Comparison of ENCODE assay signal across 9 cellular contexts in genomic region chr21:42949094-42949755, GRCh38. TPM values are rescaled to one million over a fixed set of nuclear protein-coding genes. Genes with fewer than 3 reads are reported as not detected.
DNase-seq lines count a peak whose midpoint lies in the region; ATAC-seq, FAIRE-seq and TF ChIP-seq lines count a peak whose summit lies in the region.
"Not testable (repeated sequence)": the region's sequence is repeated elsewhere in the genome, so short reads cannot be mapped to it uniquely, and the experiment has no call there.
"Had no signal": no experiment of that assay in that cellular context is flagged by ENCODE, and none has a peak within 500 bp of the region (broad histone marks: within the 10 kb centered on the region; RNA-seq: fewer than 3 reads in every experiment).

No MANE protein-coding gene starts in this region.

- not testable (repeated sequence) for H3K79me2 ChIP-seq in K562 (ENCODE audit: control insufficient read depth, insufficient read depth, low read length)

- not testable (repeated sequence) for H2BK120ac ChIP-seq in neuronal stem cell (ENCODE audit: low read depth, low read length)

- H3K9me3 Mint-ChIP-seq in endodermal cell = peaks cover 21% of the 10 kb centered on the region

- not testable (repeated sequence) for H2AFZ ChIP-seq in K562 (ENCODE audit: low read depth, low read length); neuronal stem cell (ENCODE audit: low read length)

- peak overlapping the region; percentile 17 for H4K8ac ChIP-seq in neuronal stem cell (ENCODE audit: low read depth, low read length)

- not testable (repeated sequence) for H3K27me3 ChIP-seq in K562 (ENCODE audit: control insufficient read depth in 2 of 2, insufficient read depth in 2 of 2, low read length in 2 of 2); endodermal cell (ENCODE audit: control insufficient read depth, insufficient read depth, low read length, poor library complexity, severe bottlenecking); foreskin keratinocyte; neuronal stem cell (ENCODE audit: control insufficient read depth in 3 of 3, insufficient read depth in 3 of 3, low read depth in 1 of 3, low read length in 3 of 3); thymus (ENCODE audit: control insufficient read depth, insufficient read depth)

- not testable (repeated sequence) for H2BK12ac ChIP-seq in neuronal stem cell (ENCODE audit: low read length)

- H3K4ac ChIP-seq in neuronal stem cell (ENCODE audit: low read length) = not testable (repeated sequence)

- BruUV-seq in K562 (replicated peaks; lab: Mats Ljungman, UMichigan) = not testable (repeated sequence)

- not testable (repeated sequence) for H2BK5ac ChIP-seq in neuronal stem cell (ENCODE audit: low read length)

- POLR2A ChIA-PET in RWPE1 (lab: Yijun Ruan, JAX; ENCODE audit: low non-redundant PET); K562 (lab: Yijun Ruan, JAX): not testable (repeated sequence)

- H3K9ac ChIP-seq in K562 (ENCODE audit: insufficient read depth in 1 of 2, low read depth in 2 of 2, low read length in 2 of 2); endodermal cell (ENCODE audit: extremely low read depth, low read length, poor library complexity, severe bottlenecking): not testable (repeated sequence)
- peak overlapping the region; percentile 0 for H3K9ac ChIP-seq in neuronal stem cell (ENCODE audit: low read depth, low read length, poor library complexity)

- not testable (repeated sequence) for H3K27ac Mint-ChIP-seq in endodermal cell

- not testable (repeated sequence) for DNase-seq in GM12891 (ENCODE audit: insufficient read length, low spot score); RWPE1 (ENCODE audit: low spot score); K562 (ENCODE audit: extremely low read depth in 1 of 4, low spot score in 3 of 4); neuronal stem cell (ENCODE audit: low spot score)
- DNase-seq in endodermal cell (peak; percentile 32), foreskin keratinocyte (peak; percentile 25 to 48)

- H3K36me3 ChIP-seq in K562 (ENCODE audit: control insufficient read depth, insufficient read depth, low read length); endodermal cell (ENCODE audit: control insufficient read depth, insufficient read depth, low read length); neuronal stem cell (replicated peaks in 1 of 2; ENCODE audit: control insufficient read depth in 2 of 2, insufficient read depth in 2 of 2, low read length in 2 of 2); thymus (ENCODE audit: control insufficient read depth, insufficient read depth): not testable (repeated sequence)

- H3K27ac ChIP-seq in RWPE1 (peak overlapping the region; percentile 90), foreskin keratinocyte (peak overlapping the region; percentile 36), thymus (ENCODE audit: low read depth) (peak overlapping the region; percentile 18)
- not testable (repeated sequence) for H3K27ac ChIP-seq in K562 (ENCODE audit: extremely low read depth, low read depth, low read length); endodermal cell (ENCODE audit: low read depth, low read length); neuronal stem cell (replicated peaks; ENCODE audit: low read length)

- not testable (repeated sequence) for H2BK15ac ChIP-seq in neuronal stem cell (ENCODE audit: low read length)

- H3K4me3 Mint-ChIP-seq in endodermal cell = not testable (repeated sequence)

- not testable (repeated sequence) for H3K4me3 ChIP-seq in K562; endodermal cell (ENCODE audit: low read length); neuronal stem cell (ENCODE audit: low read length in 2 of 2); thymus (ENCODE audit: low read length)

- not testable (repeated sequence) for H3K23ac ChIP-seq in neuronal stem cell (ENCODE audit: low read depth, low read length, poor library complexity)

- not testable (repeated sequence) for H3K27me3 Mint-ChIP-seq in endodermal cell (ENCODE audit: insufficient read depth)

- H3K18ac ChIP-seq in neuronal stem cell (ENCODE audit: low read length) = not testable (repeated sequence)

- not testable (repeated sequence) for TF ChIP-seq POLR2A in GM12891 (IDR thresholded peaks at IDR 0.05; ENCODE audit: low read depth, low read length); K562 (conservative IDR thresholded peaks at IDR 0.05)

- not testable (repeated sequence) for H3K79me1 ChIP-seq in neuronal stem cell (ENCODE audit: low read depth, low read length)

- not testable (repeated sequence) for H3K9me1 ChIP-seq in K562 (ENCODE audit: control insufficient read depth, insufficient read depth, low read length)

- H2AK5ac ChIP-seq in neuronal stem cell (ENCODE audit: low read depth, low read length) = not testable (repeated sequence)

- H3K9me3 ChIP-seq in K562 (replicated peaks; ENCODE audit: control insufficient read depth, insufficient read depth, low read depth, low read length); endodermal cell (ENCODE audit: control insufficient read depth, low read length); neuronal stem cell (replicated peaks in 1 of 2; ENCODE audit: control insufficient read depth in 2 of 2, insufficient read depth in 1 of 2, low read depth in 1 of 2, low read length in 2 of 2); thymus (ENCODE audit: control insufficient read depth): not testable (repeated sequence)

- not testable (repeated sequence) for ATAC-seq in K562, foreskin keratinocyte

- H3K4me1 ChIP-seq in K562 (replicated peaks in 1 of 2; ENCODE audit: control insufficient read depth in 2 of 2, insufficient read depth in 2 of 2, low read length in 2 of 2); endodermal cell (ENCODE audit: control insufficient read depth, insufficient read depth, low read length); neuronal stem cell (ENCODE audit: control insufficient read depth in 2 of 2, insufficient read depth in 1 of 2, low read depth in 1 of 2, low read length in 2 of 2); thymus (ENCODE audit: control insufficient read depth, insufficient read depth, low read length): not testable (repeated sequence)
- H3K4me1 ChIP-seq in foreskin keratinocyte = peaks cover 16% of the 10 kb centered on the region

- not testable (repeated sequence) for H4K91ac ChIP-seq in neuronal stem cell (ENCODE audit: low read depth, low read length, poor library complexity)

- intact Hi-C loops in K562 (cut with micrococcal nuclease) = not testable (repeated sequence)

- H3K14ac ChIP-seq in neuronal stem cell (ENCODE audit: low read length) = not testable (repeated sequence)

- H4K20me1 ChIP-seq in K562 (replicated peaks; ENCODE audit: control insufficient read depth, insufficient read depth, low read length) = not testable (repeated sequence)

- TF ChIP-seq RAD21 in K562 (CRISPR knock-in tag; conservative IDR thresholded peaks at IDR 0.05 in 1 of 2, IDR thresholded peaks at IDR 0.05 in 1 of 2) = not testable (repeated sequence)

- peak; percentile 26 for FAIRE-seq in GM12891 (lab: Jason Lieb, UNC)
- FAIRE-seq in K562 (lab: Jason Lieb, UNC) = not testable (repeated sequence)

- H3K36me3 Mint-ChIP-seq in endodermal cell (ENCODE audit: low read depth) = peaks cover 38% of the 10 kb centered on the region

- not testable (repeated sequence) for TF ChIP-seq CTCF in RWPE1 (conservative IDR thresholded peaks at IDR 0.05; ENCODE audit: low read depth); K562 (IDR thresholded peaks at IDR 0.05 in 2 of 3, conservative IDR thresholded peaks at IDR 0.05 in 1 of 3; ENCODE audit: insufficient read depth in 2 of 3, low read depth in 1 of 3, low read length in 3 of 3); endodermal cell (conservative IDR thresholded peaks at IDR 0.05); foreskin keratinocyte (conservative IDR thresholded peaks at IDR 0.05)

- in situ Hi-C loops in K562 (cut with MboI) = not testable (repeated sequence)

- not testable (repeated sequence) for H3K4me2 ChIP-seq in K562 (ENCODE audit: insufficient read depth, low read length); neuronal stem cell (ENCODE audit: insufficient read depth, low read length, poor library complexity, severe bottlenecking)

- H3K4me1 Mint-ChIP-seq in endodermal cell = not testable (repeated sequence)

- 40% methylated on average over 12 of the region's 13 CpGs for WGBS in K562 (ENCODE audit: insufficient coverage, low coverage, missing lambda C conversion rate)
- 96 to 97% methylated on average over 9 to 13 of the region's 13 CpGs for WGBS in endodermal cell (ENCODE audit: insufficient coverage in 1 of 2, insufficient read length in 1 of 2), 2 experiments
- WGBS in neuronal stem cell (ENCODE audit: extremely low coverage in 2 of 2, insufficient read length in 2 of 2, insufficient replicate concordance in 1 of 2), 2 donors = no CpG with 5 or more reads among the region's 13 CpGs
- 84% methylated on average over 13 of the region's 13 CpGs for WGBS in thymus

- TF ChIP-seq EP300 in K562 (IDR thresholded peaks at IDR 0.05; ENCODE audit: low read length) = not testable (repeated sequence)

- CTCF ChIA-PET in RWPE1 (lab: Yijun Ruan, JAX); K562 (lab: Yijun Ruan, JAX; ENCODE audit: low intra/inter-chr PET ratio): not testable (repeated sequence)

RNA-seq across cellular contexts. Expression of gene ERVH48-1, which starts 23.8 kb away (rescaled TPM):
- 0.05 TPM for polyA plus RNA-seq in GM12891 (2012; ENCODE audit: low read depth, missing spikeins)
- total RNA-seq in K562 (2011; cell fraction: chromatin; rRNA removed; ENCODE audit: low replicate concordance) = 0.23 and 0.28 TPM in 2 replicates
- total RNA-seq in K562 (2011; cell fraction: nucleolus; rRNA removed) = 0.13 TPM in 1 of 2 replicates, not detected in the other
- 0.51 and 0.53 TPM in 2 replicates for total RNA-seq in K562 (2011; cell fraction: nucleoplasm; rRNA removed)
- total RNA-seq in K562 (2014; rRNA removed) (0.09 TPM in 1 of 2 replicates, not detected in the other), K562 (2014; rRNA removed; fragmentation: Illumina TruSeq; extraction: Trizol) (0.06 TPM in 1 of 2 replicates, not detected in the other), K562 (2015; rRNA removed; fragmentation: Illumina TruSeq; extraction: Trizol) (0.08 TPM in 1 of 2 replicates, not detected in the other), K562 (2021) (0.09 TPM in 1 of 2 replicates, not detected in the other), endodermal cell (100 to 1,000 TPM in 1 of 2 donors, 10 to 100 TPM in 1; 34.0 to 186 TPM), foreskin keratinocyte (not detected in 2 replicates)
- polyA plus RNA-seq in K562 (2011; rRNA removed) (0.22 and 0.49 TPM in 2 replicates), K562 (2014; fragmentation: Illumina TruSeq; extraction: Trizol) (0.07 and 0.16 TPM in 2 replicates), K562 (2014; fragmentation: Nextera tagmentation; extraction: Ambion mirVana) (under 1 TPM; 0.08 to 0.15 TPM), K562 (2014; rRNA removed) (0.11 and 0.20 TPM in 2 replicates), foreskin keratinocyte (0.03 TPM in 1 of 2 replicates, not detected in the other), thymus (1.1 TPM)
- polyA plus RNA-seq in K562 (2011; cell fraction: cytosol; rRNA removed) = 0.25 and 0.32 TPM in 2 replicates
- 0.13 and 0.27 TPM in 2 replicates for polyA plus RNA-seq in K562 (2011; cell fraction: nucleus; rRNA removed)
- 0.28 and 0.31 TPM in 2 replicates for polyA plus RNA-seq in K562 (2012)
- 0.06 and 0.07 TPM in 2 replicates for polyA minus RNA-seq in K562 (2011; rRNA and poly(A)+ RNA removed)
- not detected in 2 replicates for polyA minus RNA-seq in K562 (2011; cell fraction: cytosol; rRNA and poly(A)+ RNA removed)
- not detected in 2 replicates for polyA minus RNA-seq in K562 (2011; cell fraction: nucleus; rRNA and poly(A)+ RNA removed)
- polyA plus RNA-seq in endodermal cell (2013, experiment 1 of 2) = 15.1 TPM
- polyA plus RNA-seq in endodermal cell (2013, experiment 2 of 2) = 15.2 TPM
- 0.10 TPM for polyA plus RNA-seq in neuronal stem cell (2013, experiment 1 of 2)
- 0.12 TPM for polyA plus RNA-seq in neuronal stem cell (2013, experiment 2 of 2)
- polyA plus RNA-seq: A549, IMR-90 had no signal

RNA-seq across cellular contexts. Expression of gene PKNOX1, which starts 25.1 kb away (rescaled TPM):
- 7.3 TPM for polyA plus RNA-seq in GM12891 (2012; ENCODE audit: low read depth, missing spikeins)
- total RNA-seq in K562 (2011; cell fraction: chromatin; rRNA removed; ENCODE audit: low replicate concordance) = 77.9 and 112 TPM in 2 replicates
- total RNA-seq in K562 (2011; cell fraction: nucleolus; rRNA removed) = 19.3 and 19.8 TPM in 2 replicates
- 31.2 and 36.2 TPM in 2 replicates for total RNA-seq in K562 (2011; cell fraction: nucleoplasm; rRNA removed)
- total RNA-seq in K562 (2014; rRNA removed) (9.6 and 13.2 TPM in 2 replicates), K562 (2014; rRNA removed; fragmentation: Illumina TruSeq; extraction: Trizol) (12.2 and 14.5 TPM in 2 replicates), K562 (2015; rRNA removed; fragmentation: Illumina TruSeq; extraction: Trizol) (7.1 and 10.0 TPM in 2 replicates), K562 (2021) (11.7 and 14.9 TPM in 2 replicates), endodermal cell (10 to 100 TPM; 25.9 to 29.9 TPM), foreskin keratinocyte (13.9 and 14.8 TPM in 2 replicates)
- polyA plus RNA-seq in K562 (2011; rRNA removed) (21.8 and 25.9 TPM in 2 replicates), K562 (2014; fragmentation: Illumina TruSeq; extraction: Trizol) (10.4 and 16.0 TPM in 2 replicates), K562 (2014; fragmentation: Nextera tagmentation; extraction: Ambion mirVana) (10 to 100 TPM in 1 of 2 experiments, 1 to 10 TPM in 1; 8.8 to 13.2 TPM), K562 (2014; rRNA removed) (12.7 and 15.4 TPM in 2 replicates), foreskin keratinocyte (11.1 and 11.2 TPM in 2 replicates), thymus (13.4 TPM)
- 26.2 and 27.5 TPM in 2 replicates for polyA plus RNA-seq in K562 (2011; cell fraction: cytosol; rRNA removed)
- polyA plus RNA-seq in K562 (2011; cell fraction: nucleus; rRNA removed) = 27.5 and 40.6 TPM in 2 replicates
- 14.5 and 18.7 TPM in 2 replicates for polyA plus RNA-seq in K562 (2012)
- polyA minus RNA-seq in K562 (2011; rRNA and poly(A)+ RNA removed) = 35.3 and 58.4 TPM in 2 replicates
- polyA minus RNA-seq in K562 (2011; cell fraction: cytosol; rRNA and poly(A)+ RNA removed) = 6.0 and 16.1 TPM in 2 replicates
- 13.2 and 35.0 TPM in 2 replicates for polyA minus RNA-seq in K562 (2011; cell fraction: nucleus; rRNA and poly(A)+ RNA removed)
- polyA plus RNA-seq in endodermal cell (2013, experiment 1 of 2) = 18.6 TPM
- polyA plus RNA-seq in endodermal cell (2013, experiment 2 of 2) = 17.6 TPM
- polyA plus RNA-seq in neuronal stem cell (2013, experiment 1 of 2) = 5.1 TPM
- 5.5 TPM for polyA plus RNA-seq in neuronal stem cell (2013, experiment 2 of 2)

RNA-seq across cellular contexts. Expression of gene NDUFV3, which starts 56.1 kb away (rescaled TPM):
- 20.3 TPM for polyA plus RNA-seq in GM12891 (2012; ENCODE audit: low read depth, missing spikeins)
- 82.4 and 114 TPM in 2 replicates for total RNA-seq in K562 (2011; cell fraction: chromatin; rRNA removed; ENCODE audit: low replicate concordance)
- total RNA-seq in K562 (2011; cell fraction: nucleolus; rRNA removed) = 48.2 and 54.4 TPM in 2 replicates
- total RNA-seq in K562 (2011; cell fraction: nucleoplasm; rRNA removed) = 61.2 and 67.6 TPM in 2 replicates
- total RNA-seq in K562 (2014; rRNA removed) (87.8 and 89.7 TPM in 2 replicates), K562 (2014; rRNA removed; fragmentation: Illumina TruSeq; extraction: Trizol) (74.3 and 81.5 TPM in 2 replicates), K562 (2015; rRNA removed; fragmentation: Illumina TruSeq; extraction: Trizol) (79.7 and 80.6 TPM in 2 replicates), K562 (2021) (65.7 and 68.3 TPM in 2 replicates), endodermal cell (10 to 100 TPM; 25.8 to 27.2 TPM), foreskin keratinocyte (42.3 and 45.6 TPM in 2 replicates)
- polyA plus RNA-seq in K562 (2011; rRNA removed) (37.2 and 41.9 TPM in 2 replicates), K562 (2014; fragmentation: Illumina TruSeq; extraction: Trizol) (63.0 and 77.9 TPM in 2 replicates), K562 (2014; fragmentation: Nextera tagmentation; extraction: Ambion mirVana) (10 to 100 TPM; 19.1 to 23.6 TPM), K562 (2014; rRNA removed) (67.2 and 80.0 TPM in 2 replicates), foreskin keratinocyte (30.1 and 32.8 TPM in 2 replicates), thymus (23.9 TPM)
- polyA plus RNA-seq in K562 (2011; cell fraction: cytosol; rRNA removed) = 43.0 and 44.1 TPM in 2 replicates
- polyA plus RNA-seq in K562 (2011; cell fraction: nucleus; rRNA removed) = 40.0 and 49.0 TPM in 2 replicates
- 58.0 and 60.8 TPM in 2 replicates for polyA plus RNA-seq in K562 (2012)
- 39.0 and 44.5 TPM in 2 replicates for polyA minus RNA-seq in K562 (2011; rRNA and poly(A)+ RNA removed)
- 35.1 and 42.7 TPM in 2 replicates for polyA minus RNA-seq in K562 (2011; cell fraction: cytosol; rRNA and poly(A)+ RNA removed)
- 11.7 and 20.2 TPM in 2 replicates for polyA minus RNA-seq in K562 (2011; cell fraction: nucleus; rRNA and poly(A)+ RNA removed)
- 23.5 TPM for polyA plus RNA-seq in endodermal cell (2013, experiment 1 of 2)
- 24.3 TPM for polyA plus RNA-seq in endodermal cell (2013, experiment 2 of 2)
- polyA plus RNA-seq in neuronal stem cell (2013, experiment 1 of 2) = 25.5 TPM
- polyA plus RNA-seq in neuronal stem cell (2013, experiment 2 of 2) = 25.6 TPM

Comparison
In these comparisons a context has a peak if more than half of its experiments do, and no peak if none do; other contexts are left out.
1. RNA of gene ERVH48-1, which starts 23.8 kb away (total RNA-seq): 34.0 to 186 TPM in endodermal cell; 0.06 to 0.53 TPM in K562 and not detected in foreskin keratinocyte; every median in the first group is over 10 times any median in the second.